Comparison of ENCODE assay signal across 1 cellular context in the genomic region with DNA sequence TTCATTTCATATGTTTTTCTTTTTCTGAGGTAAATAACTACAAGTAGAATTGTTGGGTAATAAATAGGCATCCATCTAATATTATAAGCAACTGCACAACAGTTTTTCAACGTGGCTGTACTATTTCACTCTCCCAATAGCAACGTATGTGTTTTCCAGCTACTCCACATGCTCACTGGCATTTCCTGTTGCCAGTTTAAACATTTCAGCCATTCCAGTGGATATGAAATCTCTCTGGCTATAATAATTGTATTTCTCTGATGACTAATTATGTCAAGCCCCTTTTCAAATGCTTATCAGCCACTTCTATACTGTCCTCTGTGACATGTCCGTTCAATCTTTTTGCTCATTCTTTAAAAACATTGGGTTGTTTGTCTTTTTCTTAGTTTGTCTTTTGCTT.
TF ChIP-seq lines count a peak whose summit lies in the region.

No MANE protein-coding gene starts in this region.

TF ChIP-seq in IMR-90, 13 proteins besides CTCF, POLR2A, EP300 and RAD21 (continued from another document):
- TF ChIP-seq USF2 (IDR thresholded peaks at IDR 0.05; ENCODE audit: low read depth, low read length): 0 out of 2 replicates have a peak, but pooled peaks have one; percentile 11
TF ChIP-seq in IMR-90: peak in this region for 2.
